In genomic region chr5:9624196-9624947, GRCh38 we compare ENCODE assay signal across 26 cellular contexts. TPM values are rescaled to one million over a fixed set of nuclear protein-coding genes. Genes with fewer than 3 reads are reported as not detected.
A peak's percentile ranks its signal among the peaks of the same experiment; 100 is the strongest.
DNase-seq lines count a peak whose midpoint lies in the region; ATAC-seq and TF ChIP-seq lines count a peak whose summit lies in the region.
"Had no signal": no experiment of that assay in that cellular context is flagged by ENCODE, and none has a peak within 500 bp of the region (broad histone marks: within the 10 kb centered on the region; RNA-seq: fewer than 3 reads in every experiment).

No MANE protein-coding gene starts in this region.

- no CpG with 5 or more reads among the region's 5 CpGs for WGBS in neuronal stem cell (ENCODE audit: extremely low coverage in 2 of 2, insufficient read length in 2 of 2, insufficient replicate concordance in 1 of 2), 2 donors

- H3K4me1 ChIP-seq in neuronal stem cell (ENCODE audit: control insufficient read depth in 2 of 2, insufficient read depth in 1 of 2, low read depth in 1 of 2, low read length in 2 of 2): peaks cover 4 to 12% of the 10 kb centered on the region in 2 donors

- no peaks in the 10 kb centered on the region for H3K27me3 ChIP-seq in neuronal stem cell (ENCODE audit: control insufficient read depth in 3 of 3, insufficient read depth in 3 of 3, low read depth in 1 of 3, low read length in 3 of 3)

- no peaks in the 10 kb centered on the region for H3K36me3 ChIP-seq in neuronal stem cell (replicated peaks in 1 of 2; ENCODE audit: control insufficient read depth in 2 of 2, insufficient read depth in 2 of 2, low read length in 2 of 2)
- H3K36me3 ChIP-seq: left ventricle myocardium inferior had no signal

- no peak overlapping the region for H2AK5ac ChIP-seq in neuronal stem cell (ENCODE audit: low read depth, low read length)

- H3K23ac ChIP-seq in neuronal stem cell (ENCODE audit: low read depth, low read length, poor library complexity): no peak overlapping the region

- H3K4ac ChIP-seq in neuronal stem cell (ENCODE audit: low read length): no peak overlapping the region

- H3K27ac ChIP-seq in neuronal stem cell (replicated peaks; ENCODE audit: low read length): peak overlapping the region; percentile 47
- H3K27ac ChIP-seq: RWPE1, SK-N-MC had no signal

- DNase-seq in ELF-1 (ENCODE audit: low read depth, low spot score) (peak; percentile 14), M059J (ENCODE audit: low read depth) (peak; percentile 63), fibroblast of pulmonary artery (ENCODE audit: low read depth) (peak; percentile 35), neuronal stem cell (ENCODE audit: low spot score) (no peak), SIG-M5 (lab: John Stamatoyannopoulos, UW) (no peak), left colon (no peak), cortex of kidney (lab: John Stamatoyannopoulos, UW) (no peak), NCI-H774 (lab: John Stamatoyannopoulos, UW) (no peak)
- DNase-seq: activated CD4-positive, alpha-beta T cell treated with anti-CD3 and anti-CD28 coated beads for 48 hours; activated naive CD4-positive, alpha-beta T cell; activated T-cell treated with anti-CD3 and anti-CD28 coated beads, Interleukin-2, amount 50 U/mL, for 4 hours; caudate nucleus; left ventricle myocardium inferior; NCI-H1436 treated with DMSO at 0.1 percent for 48 hours; NCI-H526; posterior cingulate gyrus; stimulated activated CD4-positive, alpha-beta T cell treated with anti-CD3 and anti-CD28 coated beads, Interleukin-15, amount 100 ng/mL, for 24 hours; stimulated activated naive CD8-positive, alpha-beta T cell treated with anti-CD3 and anti-CD28 coated beads, Interleukin-15, Interleukin-2, amounts not matched to agents 100 U/mL and 50 U/mL, for 24 hours had no signal

- H2BK15ac ChIP-seq in neuronal stem cell (ENCODE audit: low read length): no peak overlapping the region

- no peak for TF ChIP-seq CTCF in fibroblast of pulmonary artery (IDR thresholded peaks at IDR 0.05; ENCODE audit: low read length, missing control alignments)

- H4K91ac ChIP-seq in neuronal stem cell (ENCODE audit: low read depth, low read length, poor library complexity): no peak overlapping the region

- H3K4me3 ChIP-seq in fibroblast of pulmonary artery (replicated peaks; ENCODE audit: low read depth, low read length) (no peak overlapping the region), neuronal stem cell (ENCODE audit: low read length in 2 of 2) (no peak overlapping the region)
- H3K4me3 ChIP-seq: K562, left ventricle myocardium inferior, SK-N-MC had no signal

- H3K14ac ChIP-seq in neuronal stem cell (ENCODE audit: low read length): no peak overlapping the region

- H3K18ac ChIP-seq in neuronal stem cell (ENCODE audit: low read length): no peak overlapping the region

- no peak overlapping the region for H2AFZ ChIP-seq in neuronal stem cell (ENCODE audit: low read length)

- no peak overlapping the region for H3K4me2 ChIP-seq in neuronal stem cell (ENCODE audit: insufficient read depth, low read length, poor library complexity, severe bottlenecking)

- no peaks in the 10 kb centered on the region for H3K79me1 ChIP-seq in neuronal stem cell (ENCODE audit: low read depth, low read length)

- no peak overlapping the region for H2BK12ac ChIP-seq in neuronal stem cell (ENCODE audit: low read length)

- no peak overlapping the region for H2BK120ac ChIP-seq in neuronal stem cell (ENCODE audit: low read depth, low read length)

- intact Hi-C loops in left colon (cut with DNase I, micrococcal nuclease): no loop called here

- no peaks in the 10 kb centered on the region for H3K9me3 ChIP-seq in neuronal stem cell (replicated peaks in 1 of 2; ENCODE audit: control insufficient read depth in 2 of 2, insufficient read depth in 1 of 2, low read depth in 1 of 2, low read length in 2 of 2)
- H3K9me3 ChIP-seq: left ventricle myocardium inferior had no signal

- H3K9ac ChIP-seq in neuronal stem cell (ENCODE audit: low read depth, low read length, poor library complexity): no peak overlapping the region

- no peak overlapping the region for H2BK5ac ChIP-seq in neuronal stem cell (ENCODE audit: low read length)

- H4K8ac ChIP-seq in neuronal stem cell (ENCODE audit: low read depth, low read length): no peak overlapping the region

- ATAC-seq in left colon: no peak
- ATAC-seq: activated T-cell treated with anti-CD3 and anti-CD28 coated beads, Interleukin-2, amount 50 U/mL, for 4 hours; K562; sciatic nerve; stimulated activated naive CD8-positive, alpha-beta T cell treated with anti-CD3 and anti-CD28 coated beads, Interleukin-15, Interleukin-2, amounts not matched to agents 100 U/mL and 50 U/mL, for 24 hours had no signal

RNA-seq across cellular contexts. Expression of gene TAS2R1, which starts 5.8 kb away (rescaled TPM):
- not detected in 2 replicates for total RNA-seq in M059J (2014; rRNA removed; shearing (Covaris generic))
- polyA plus RNA-seq in neuronal stem cell (2013, experiment 1 of 2): 0.07 TPM
- polyA plus RNA-seq in neuronal stem cell (2013, experiment 2 of 2): 0.03 TPM
- total RNA-seq in left colon: not detected
- total RNA-seq: activated T-cell treated with anti-CD3 and anti-CD28 coated beads, Interleukin-2, amount 50 U/mL, for 4 hours; dermis microvascular lymphatic vessel endothelial cell; K562; left ventricle myocardium inferior; neural crest cell; sciatic nerve; T-helper 2 cell treated with Interferon-gamma antibody and Interleukin-4, amounts not matched to agents 100 ng/mL and 5 ng/mL, for 36 hours had no signal
- polyA plus RNA-seq: adipose tissue, K562 had no signal

Comparison
In these comparisons a context has a peak if more than half of its experiments do, and no peak if none do; other contexts are left out.
1. DNase-seq: peak in ELF-1 (single experiment), M059J (single experiment) and fibroblast of pulmonary artery (single experiment); none in neuronal stem cell (single experiment), SIG-M5 (single experiment), left colon (0 of 2), cortex of kidney (single experiment) and NCI-H774 (single experiment).